Comparison of ENCODE assay signal across 4 cellular contexts in genomic region chr5:68946728-68947127, GRCh38.
"Had no signal": no experiment of that assay in that cellular context is flagged by ENCODE, and none has a peak within 500 bp of the region (broad histone marks: within the 10 kb centered on the region; RNA-seq: fewer than 3 reads in every experiment).

No MANE protein-coding gene starts in this region.

- ATAC-seq: HepG2, K562 had no signal

- DNase-seq: IMR-90 had no signal

- H3K4me3 ChIP-seq: K562 had no signal

- H3K27ac ChIP-seq: HL-60 had no signal
